ENCODE assay signal across 9 cellular contexts in genomic region chr10:86523348-86523747, GRCh38. TPM values are rescaled to one million over a fixed set of nuclear protein-coding genes. Genes with fewer than 3 reads are reported as not detected.
DNase-seq lines count a peak whose midpoint lies in the region; ATAC-seq and TF ChIP-seq lines count a peak whose summit lies in the region.
"Had no signal": no experiment of that assay in that cellular context is flagged by ENCODE, and none has a peak within 500 bp of the region (broad histone marks: within the 10 kb centered on the region; RNA-seq: fewer than 3 reads in every experiment).

No MANE protein-coding gene starts in this region.

- no peak overlapping the region for H3K4me3 ChIP-seq in sigmoid colon

- no peak overlapping the region for H3K27ac ChIP-seq in sigmoid colon
- H3K27ac ChIP-seq: 22Rv1 had no signal

- H3K27me3 ChIP-seq in sigmoid colon = no peaks in the 10 kb centered on the region

- H3K9me3 ChIP-seq in sigmoid colon = no peaks in the 10 kb centered on the region

- TF ChIP-seq CTCF in osteocyte (IDR thresholded peaks at IDR 0.05) (peak; percentile 31), sigmoid colon (IDR thresholded peaks at IDR 0.05) (no peak)

- no peak for TF ChIP-seq POLR2A in sigmoid colon (IDR thresholded peaks at IDR 0.05)

- TF ChIP-seq EP300 in sigmoid colon (IDR thresholded peaks at IDR 0.05) = no peak

- intact Hi-C loops in sigmoid colon (cut with DNase I) = loop anchor here (5.0 kb wide), 4 partner anchors 64 to 144 kb away; partner anchors contain the start of gene LDB3

- no peaks in the 10 kb centered on the region for H3K9me3 Mint-ChIP-seq in osteocyte (ENCODE audit: unreplicated experiment)

- peaks cover 42% of the 10 kb centered on the region for H3K4me1 Mint-ChIP-seq in osteocyte (ENCODE audit: unreplicated experiment)

- no peaks in the 10 kb centered on the region for H3K36me3 ChIP-seq in sigmoid colon

- no peaks in the 10 kb centered on the region for H3K36me3 Mint-ChIP-seq in osteocyte (ENCODE audit: unreplicated experiment)

- H3K27me3 Mint-ChIP-seq in osteocyte (ENCODE audit: unreplicated experiment) = no peaks in the 10 kb centered on the region

- no peak for ATAC-seq in HG02884 (IDR thresholded peaks at IDR 0.05; ENCODE audit: unreplicated experiment)

- DNase-seq in DMS53 (lab: John Stamatoyannopoulos, UW) = peak; percentile 22
- no peak for DNase-seq in DMS53 treated with DMSO at 0.1 percent for 48 hours (lab: John Stamatoyannopoulos, UW; ENCODE audit: unreplicated experiment)
- peak; percentile 38 for DNase-seq in NCI-H2196 treated with DMSO at 0.1 percent for 48 hours (lab: John Stamatoyannopoulos, UW; ENCODE audit: unreplicated experiment)
- peak; percentile 66 for DNase-seq in cerebellar cortex (ENCODE audit: low spot score)
- DNase-seq in osteocyte (ENCODE audit: extremely low spot score, unreplicated experiment) = no peak
- DNase-seq in NCI-H2107 (lab: John Stamatoyannopoulos, UW) = no peak
- no peak for DNase-seq in sigmoid colon

- WGBS in sigmoid colon, 2 donors = 44 to 60% methylated on average over 1 of the region's 1 CpG

- peak overlapping the region; percentile 96 for H3K4me3 Mint-ChIP-seq in osteocyte (ENCODE audit: unreplicated experiment)

- H3K4me1 ChIP-seq in sigmoid colon = peaks cover 0 to 46% (median 42%) of the 10 kb centered on the region in 4 donors

- no peak overlapping the region for H3K27ac Mint-ChIP-seq in osteocyte (ENCODE audit: unreplicated experiment)

RNA-seq across cellular contexts. Expression of gene WAPL, which starts 1.8 kb away (rescaled TPM):
- total RNA-seq in osteocyte = 29.3 and 32.6 TPM in 2 replicates
- total RNA-seq in sigmoid colon = 10 to 100 TPM; 33.8 to 44.2 (median 37.0) TPM
- 10 to 100 TPM; 15.0 to 18.8 (median 17.6) TPM for polyA plus RNA-seq in sigmoid colon

Comparison
In these comparisons a context has a peak if more than half of its experiments do, and no peak if none do; other contexts are left out.
1. DNase-seq: peak in DMS53 (single experiment), NCI-H2196 treated with DMSO at 0.1 percent for 48 hours (single experiment) and cerebellar cortex (single experiment); none in DMS53 treated with DMSO at 0.1 percent for 48 hours (single experiment), osteocyte (single experiment), NCI-H2107 (single experiment) and sigmoid colon (single experiment).